20 cellular contexts compared by ENCODE assay signal in genomic region chr3:133712017-133712416, GRCh38. TPM values are rescaled to one million over a fixed set of nuclear protein-coding genes. Genes with fewer than 3 reads are reported as not detected.
DNase-seq lines count a peak whose midpoint lies in the region; ATAC-seq, FAIRE-seq and TF ChIP-seq lines count a peak whose summit lies in the region.
"Had no signal": no experiment of that assay in that cellular context is flagged by ENCODE, and none has a peak within 500 bp of the region (broad histone marks: within the 10 kb centered on the region; RNA-seq: fewer than 3 reads in every experiment).

No MANE protein-coding gene starts in this region.

- H4K20me1 ChIP-seq in HepG2 (ENCODE audit: insufficient read depth, low read length): no peaks in the 10 kb centered on the region

- no peak overlapping the region for H3K9ac ChIP-seq in HepG2 (ENCODE audit: insufficient read depth, low read depth, low read length)
- H3K9ac ChIP-seq: GM23248 had no signal

- H3K36me3 Mint-ChIP-seq in type B pancreatic cell: no peaks in the 10 kb centered on the region
- H3K36me3 Mint-ChIP-seq in activated naive CD8-positive, alpha-beta T cell treated with anti-CD3 and anti-CD28 coated beads for 36 hours: no peaks in the 10 kb centered on the region

- no peaks in the 10 kb centered on the region for H3K4me1 Mint-ChIP-seq in type B pancreatic cell (ENCODE audit: unreplicated experiment)
- no peaks in the 10 kb centered on the region for H3K4me1 Mint-ChIP-seq in activated naive CD8-positive, alpha-beta T cell treated with anti-CD3 and anti-CD28 coated beads for 36 hours

- H3K4me3 ChIP-seq in esophagus muscularis mucosa (no peak overlapping the region), HepG2 (replicated peaks in 1 of 3; ENCODE audit: insufficient read depth in 1 of 3, low read depth in 2 of 3, low read length in 3 of 3) (no peak overlapping the region)
- H3K4me3 ChIP-seq: GM23248, HAP-1, Peyer's patch had no signal

- H3K27me3 Mint-ChIP-seq in type B pancreatic cell: peaks cover 22% of the 10 kb centered on the region
- H3K27me3 Mint-ChIP-seq in activated naive CD8-positive, alpha-beta T cell treated with anti-CD3 and anti-CD28 coated beads for 36 hours: no peaks in the 10 kb centered on the region

- TF ChIP-seq RAD21 in HepG2 (CRISPR knock-in tag; IDR thresholded peaks at IDR 0.05): no peak

- H3K27ac ChIP-seq in esophagus muscularis mucosa (replicated peaks in 1 of 4) (no peak overlapping the region), HepG2 (ENCODE audit: extremely low read length, insufficient read depth, low read length) (no peak overlapping the region)
- H3K27ac ChIP-seq: GM23248, Peyer's patch had no signal

- H3K9me3 ChIP-seq in esophagus muscularis mucosa: no peaks in the 10 kb centered on the region
- no peaks in the 10 kb centered on the region for H3K9me3 ChIP-seq in HepG2 (ENCODE audit: low read length)
- H3K9me3 ChIP-seq: HAP-1, Peyer's patch had no signal

- in situ Hi-C loops in HepG2 (cut with HindIII; ENCODE audit: extremely low pct_ligation_motif_present, low pct_unique_long_range_greater_than_20kb): no loop called here

- TF ChIP-seq EP300 in esophagus muscularis mucosa (IDR thresholded peaks at IDR 0.05): no peak
- TF ChIP-seq EP300 in HepG2 (IDR thresholded peaks at IDR 0.05; ENCODE audit: low read depth in 2 of 2, low read length in 2 of 2): no peak
- no peak for TF ChIP-seq EP300 in HepG2 (CRISPR knock-in tag; IDR thresholded peaks at IDR 0.05; ENCODE audit: borderline replicate concordance)

- ATAC-seq in HepG2: peak; percentile 67
- ATAC-seq: Right ventricle myocardium inferior had no signal

- H3K27me3 ChIP-seq in esophagus muscularis mucosa (no peaks in the 10 kb centered on the region), HepG2 (ENCODE audit: control insufficient read depth in 1 of 2, insufficient read depth in 2 of 2, low read length in 2 of 2) (peaks cover 1 to 3% of the 10 kb centered on the region in 2 experiments; a peak in 1 of 5 replicates)
- H3K27me3 ChIP-seq: Peyer's patch had no signal

- no peak overlapping the region for H3K27ac Mint-ChIP-seq in type B pancreatic cell
- H3K27ac Mint-ChIP-seq in activated naive CD8-positive, alpha-beta T cell treated with anti-CD3 and anti-CD28 coated beads for 36 hours: no peak overlapping the region

- H3K4me1 ChIP-seq in esophagus muscularis mucosa: no peaks in the 10 kb centered on the region
- H3K4me1 ChIP-seq in HepG2 (ENCODE audit: insufficient read depth, low read length): peaks cover 37% of the 10 kb centered on the region
- H3K4me1 ChIP-seq: HAP-1, Peyer's patch had no signal

- H3K36me3 ChIP-seq in esophagus muscularis mucosa (no peaks in the 10 kb centered on the region), HepG2 (replicated peaks in 1 of 2; ENCODE audit: control insufficient read depth in 1 of 2, insufficient read depth in 2 of 2, low read length in 2 of 2) (no peaks in the 10 kb centered on the region)
- H3K36me3 ChIP-seq: HAP-1, Peyer's patch had no signal

- FAIRE-seq in HepG2 (lab: Jason Lieb, UNC): no peak

- POLR2A ChIA-PET in HepG2 (lab: Yijun Ruan, JAX): interaction anchor here (1.9 kb wide), 1 partner anchor 34 kb away, joined by 6 read pairs; the partner anchor contains the start of gene TF

- intact Hi-C loops in esophagus muscularis mucosa (cut with DNase I) (no loop called here), HepG2 (cut with micrococcal nuclease; ENCODE audit: unreplicated experiment) (no loop called here)

- TF ChIP-seq POLR2A in esophagus muscularis mucosa (IDR thresholded peaks at IDR 0.05; ENCODE audit: low read depth) (no peak), HepG2 (IDR thresholded peaks at IDR 0.05; ENCODE audit: insufficient read depth in 1 of 2, low read depth in 2 of 2, low read length in 2 of 2) (no peak)

- no peak overlapping the region for H2AFZ ChIP-seq in HepG2 (ENCODE audit: low read length)
- H2AFZ ChIP-seq: GM23248 had no signal

- no peaks in the 10 kb centered on the region for H3K79me2 ChIP-seq in HepG2 (ENCODE audit: insufficient read depth, low read length)

- DNase-seq in RPMI8226: peak; percentile 15
- peak; percentile 64 for DNase-seq in esophagus muscularis mucosa (ENCODE audit: extremely low spot score)
- no peak for DNase-seq in HepG2 (ENCODE audit: low spot score)
- peak; percentile 55 for DNase-seq in superior temporal gyrus (ENCODE audit: extremely low spot score)
- no peak for DNase-seq in NCI-H146 treated with DMSO at 0.1 percent for 48 hours (lab: John Stamatoyannopoulos, UW; ENCODE audit: unreplicated experiment)
- no peak for DNase-seq in type B pancreatic cell (ENCODE audit: extremely low spot score, unreplicated experiment)
- no peak for DNase-seq in activated naive CD8-positive, alpha-beta T cell treated with anti-CD3 and anti-CD28 coated beads for 36 hours
- no peak for DNase-seq in COLO668 (lab: John Stamatoyannopoulos, UW; ENCODE audit: unreplicated experiment)
- DNase-seq: DND-41; GM23248; MM.1S; NCI-H1092; NCI-H1436 treated with DMSO at 0.1 percent for 48 hours; NCI-H2081; NK-92 treated with Interleukin-12 subunit alpha and Interleukin-12 subunit beta, amount 100 ng/mL, for 24 hours; Peyer's patch had no signal

- CTCF ChIA-PET in HepG2 (lab: Yijun Ruan, JAX; ENCODE audit: low intra/inter-chr PET ratio, low total read pairs): no interaction called here

- no peak for TF ChIP-seq CTCF in esophagus muscularis mucosa (IDR thresholded peaks at IDR 0.05)
- TF ChIP-seq CTCF in HepG2 (CRISPR knock-in tag; IDR thresholded peaks at IDR 0.05): 0 out of 2 replicates have a peak, but pooled peaks have one; percentile 3
- no peak for TF ChIP-seq CTCF in type B pancreatic cell (conservative IDR thresholded peaks at IDR 0.05)

- BruUV-seq in HepG2 (replicated peaks; lab: Mats Ljungman, UMichigan): no TSS peak

- H3K4me3 Mint-ChIP-seq in type B pancreatic cell: no peak overlapping the region
- H3K4me3 Mint-ChIP-seq in activated naive CD8-positive, alpha-beta T cell treated with anti-CD3 and anti-CD28 coated beads for 36 hours: no peak overlapping the region

- WGBS in esophagus muscularis mucosa: 86% methylated on average over 5 of the region's 5 CpGs
- WGBS in HepG2 (ENCODE audit: low lambda C conversion rate): 50% methylated on average over 5 of the region's 5 CpGs

- no peak overlapping the region for H3K4me2 ChIP-seq in HepG2 (ENCODE audit: low read depth, low read length)

- no peaks in the 10 kb centered on the region for H3K9me3 Mint-ChIP-seq in type B pancreatic cell
- H3K9me3 Mint-ChIP-seq in activated naive CD8-positive, alpha-beta T cell treated with anti-CD3 and anti-CD28 coated beads for 36 hours: no peaks in the 10 kb centered on the region

RNA-seq across cellular contexts. Expression of gene TF, which starts 34.2 kb away (rescaled TPM):
- 1 to 10 TPM in 1 of 4 donors, under 1 TPM in 3; under 0.01 to 3.1 (median 0.28) TPM for total RNA-seq in esophagus muscularis mucosa
- total RNA-seq in HepG2 (2016; rRNA removed; fragmentation: Illumina TruSeq; extraction: Trizol): 4,983 and 10,074 TPM in 2 replicates
- total RNA-seq in HepG2 (2016; cell fraction: cytosol; rRNA removed; fragmentation: Illumina TruSeq; extraction: Trizol; ENCODE audit: low read depth): 443 and 484 TPM in 2 replicates
- 4,851 and 10,104 TPM in 2 replicates for total RNA-seq in HepG2 (2016; cell fraction: insoluble cytoplasmic fraction; rRNA removed; fragmentation: Illumina TruSeq; extraction: Trizol)
- total RNA-seq in HepG2 (2016; cell fraction: membrane; rRNA removed; fragmentation: Illumina TruSeq; extraction: Trizol): 957 and 1,048 TPM in 2 replicates
- 7,106 and 8,454 TPM in 2 replicates for total RNA-seq in HepG2 (2016; cell fraction: nucleus; rRNA removed; fragmentation: Illumina TruSeq; extraction: Trizol)
- polyA plus RNA-seq in HepG2 (2011; rRNA removed): 11,821 and 17,414 TPM in 2 replicates
- 11,091 and 16,564 TPM in 2 replicates for polyA plus RNA-seq in HepG2 (2011; cell fraction: cytosol; rRNA removed)
- 7,213 and 10,181 TPM in 2 replicates for polyA plus RNA-seq in HepG2 (2011; cell fraction: nucleus; rRNA removed)
- polyA plus RNA-seq in HepG2 (2012): 17,461 and 22,113 TPM in 2 replicates
- 537 and 560 TPM in 2 replicates for polyA plus RNA-seq in HepG2 (2016; cell fraction: cytosol; fragmentation: Illumina TruSeq; extraction: Trizol; ENCODE audit: low read depth)
- 3,671 and 3,676 TPM in 2 replicates for polyA plus RNA-seq in HepG2 (2016; cell fraction: insoluble cytoplasmic fraction; fragmentation: Illumina TruSeq; extraction: Trizol; ENCODE audit: low read depth)
- polyA plus RNA-seq in HepG2 (2016; cell fraction: membrane; fragmentation: Illumina TruSeq; extraction: Trizol; ENCODE audit: low read depth): 614 and 667 TPM in 2 replicates
- 7,882 and 8,251 TPM in 2 replicates for polyA plus RNA-seq in HepG2 (2016; cell fraction: nucleus; fragmentation: Illumina TruSeq; extraction: Trizol; ENCODE audit: insufficient read depth, low read depth)
- 3.7 and 10,022 TPM in 2 replicates for polyA minus RNA-seq in HepG2 (2011; rRNA and poly(A)+ RNA removed; ENCODE audit: low replicate concordance)
- polyA minus RNA-seq in HepG2 (2011; cell fraction: cytosol; rRNA and poly(A)+ RNA removed): 4,700 and 8,142 TPM in 2 replicates
- polyA minus RNA-seq in HepG2 (2011; cell fraction: nucleus; rRNA and poly(A)+ RNA removed): 3,076 and 4,905 TPM in 2 replicates
- total RNA-seq in type B pancreatic cell (ENCODE audit: low replicate concordance): 2.3 and 18.8 TPM in 2 replicates
- under 1 TPM; 0.02 to 0.08 TPM for total RNA-seq in activated naive CD8-positive, alpha-beta T cell treated with anti-CD3 and anti-CD28 coated beads for 36 hours
- total RNA-seq: G401, GM23248, LHCN-M2 had no signal

RNA-seq across cellular contexts. Expression of gene TOPBP1, which starts 50.3 kb away (rescaled TPM):
- total RNA-seq in esophagus muscularis mucosa (10 to 100 TPM; 15.6 to 29.1 (median 17.5) TPM), HepG2 (2016; rRNA removed; fragmentation: Illumina TruSeq; extraction: Trizol) (42.9 and 59.3 TPM in 2 replicates), type B pancreatic cell (ENCODE audit: low replicate concordance) (30.5 and 44.4 TPM in 2 replicates)
- total RNA-seq in HepG2 (2016; cell fraction: cytosol; rRNA removed; fragmentation: Illumina TruSeq; extraction: Trizol; ENCODE audit: low read depth): 12.5 and 13.2 TPM in 2 replicates
- 41.9 and 62.6 TPM in 2 replicates for total RNA-seq in HepG2 (2016; cell fraction: insoluble cytoplasmic fraction; rRNA removed; fragmentation: Illumina TruSeq; extraction: Trizol)
- 30.0 and 35.4 TPM in 2 replicates for total RNA-seq in HepG2 (2016; cell fraction: membrane; rRNA removed; fragmentation: Illumina TruSeq; extraction: Trizol)
- total RNA-seq in HepG2 (2016; cell fraction: nucleus; rRNA removed; fragmentation: Illumina TruSeq; extraction: Trizol): 56.6 and 67.4 TPM in 2 replicates
- 15.5 and 24.3 TPM in 2 replicates for polyA plus RNA-seq in HepG2 (2011; rRNA removed)
- polyA plus RNA-seq in HepG2 (2011; cell fraction: cytosol; rRNA removed): 8.5 and 8.6 TPM in 2 replicates
- polyA plus RNA-seq in HepG2 (2011; cell fraction: nucleus; rRNA removed): 41.0 and 46.8 TPM in 2 replicates
- 12.5 and 16.7 TPM in 2 replicates for polyA plus RNA-seq in HepG2 (2012)
- polyA plus RNA-seq in HepG2 (2016; cell fraction: cytosol; fragmentation: Illumina TruSeq; extraction: Trizol; ENCODE audit: low read depth): 3.0 and 3.5 TPM in 2 replicates
- 36.7 and 42.1 TPM in 2 replicates for polyA plus RNA-seq in HepG2 (2016; cell fraction: insoluble cytoplasmic fraction; fragmentation: Illumina TruSeq; extraction: Trizol; ENCODE audit: low read depth)
- 12.7 and 14.9 TPM in 2 replicates for polyA plus RNA-seq in HepG2 (2016; cell fraction: membrane; fragmentation: Illumina TruSeq; extraction: Trizol; ENCODE audit: low read depth)
- polyA plus RNA-seq in HepG2 (2016; cell fraction: nucleus; fragmentation: Illumina TruSeq; extraction: Trizol; ENCODE audit: insufficient read depth, low read depth): 65.4 and 74.6 TPM in 2 replicates
- polyA minus RNA-seq in HepG2 (2011; rRNA and poly(A)+ RNA removed; ENCODE audit: low replicate concordance): 16.5 and 72.6 TPM in 2 replicates
- 8.1 and 9.6 TPM in 2 replicates for polyA minus RNA-seq in HepG2 (2011; cell fraction: cytosol; rRNA and poly(A)+ RNA removed)
- 58.9 and 72.9 TPM in 2 replicates for polyA minus RNA-seq in HepG2 (2011; cell fraction: nucleus; rRNA and poly(A)+ RNA removed)
- total RNA-seq in activated naive CD8-positive, alpha-beta T cell treated with anti-CD3 and anti-CD28 coated beads for 36 hours: 10 to 100 TPM; 82.3 to 84.4 TPM

Comparison
In these comparisons a context has a peak if more than half of its experiments do, and no peak if none do; other contexts are left out.
1. DNase-seq: peak in RPMI8226 (single experiment), esophagus muscularis mucosa (single experiment) and superior temporal gyrus (single experiment); none in HepG2 (single experiment), NCI-H146 treated with DMSO at 0.1 percent for 48 hours (single experiment), type B pancreatic cell (single experiment), activated naive CD8-positive, alpha-beta T cell treated with anti-CD3 and anti-CD28 coated beads for 36 hours (single experiment) and COLO668 (single experiment).
2. RNA of gene TF, which starts 34.2 kb away (total RNA-seq): 443 to 10,104 TPM in HepG2; 2.3 to 18.8 TPM in type B pancreatic cell, under 0.01 to 3.1 TPM in esophagus muscularis mucosa and 0.02 to 0.08 TPM in activated naive CD8-positive, alpha-beta T cell treated with anti-CD3 and anti-CD28 coated beads for 36 hours; every median in the first group is over 10 times any median in the second.